ENCODE assay signal across 21 cellular contexts in genomic region chr20:10594286-10594868, GRCh38.
DNase-seq lines count a peak whose midpoint lies in the region; ATAC-seq and TF ChIP-seq lines count a peak whose summit lies in the region.
"Had no signal": no experiment of that assay in that cellular context is flagged by ENCODE, and none has a peak within 500 bp of the region (broad histone marks: within the 10 kb centered on the region; RNA-seq: fewer than 3 reads in every experiment).

No MANE protein-coding gene starts in this region.

- ATAC-seq in foreskin keratinocyte (peak; percentile 67), GM21825 (IDR thresholded peaks at IDR 0.05; ENCODE audit: unreplicated experiment) (no peak)
- ATAC-seq: upper lobe of right lung had no signal

- peaks cover 61% of the 10 kb centered on the region for H3K4me1 ChIP-seq in foreskin keratinocyte
- peaks cover 10% of the 10 kb centered on the region for H3K4me1 ChIP-seq in smooth muscle cell (ENCODE audit: low read depth)

- TF ChIP-seq EP300 in Ishikawa (IDR thresholded peaks at IDR 0.05; ENCODE audit: borderline replicate concordance) = no peak

- no peaks in the 10 kb centered on the region for H3K9me3 ChIP-seq in smooth muscle cell (replicated peaks; ENCODE audit: low read depth)
- H3K9me3 ChIP-seq: MG63, upper lobe of right lung had no signal

- peaks cover 8% of the 10 kb centered on the region for H3F3A ChIP-seq in smooth muscle cell (ENCODE audit: low read depth)

- H3K4me3 ChIP-seq in astrocyte of the cerebellum (ENCODE audit: low read depth, low read length) (no peak overlapping the region), smooth muscle cell (no peak overlapping the region)
- H3K4me3 ChIP-seq: GM23248, MG63, neural progenitor cell, upper lobe of right lung had no signal

- no peaks in the 10 kb centered on the region for H3K36me3 ChIP-seq in smooth muscle cell (ENCODE audit: low read depth)
- H3K36me3 ChIP-seq: MG63, neural progenitor cell, upper lobe of right lung had no signal

- peak; percentile 51 for DNase-seq in astrocyte of the cerebellum (ENCODE audit: low read depth)
- peak; percentile 93 to 95 for DNase-seq in foreskin keratinocyte
- no peak for DNase-seq in smooth muscle cell (lab: John Stamatoyannopoulos, UW; ENCODE audit: unreplicated experiment)
- no peak for DNase-seq in NCI-H2227 treated with DMSO at 0.1 percent for 48 hours (lab: John Stamatoyannopoulos, UW)
- no peak for DNase-seq in activated CD4-positive, alpha-beta T cell treated with anti-CD3 and anti-CD28 coated beads for 48 hours
- DNase-seq in effector CD4-positive, alpha-beta T cell = no peak
- DNase-seq: activated CD4-positive, alpha-beta T cell treated with anti-CD3 and anti-CD28 coated beads, Interleukin-2, amount 50 U/mL, for 4 hours; activated naive CD4-positive, alpha-beta T cell treated with anti-CD3 and anti-CD28 coated beads, Interleukin-2, amount 50 U/mL, for 16 hours; activated T-cell treated with anti-CD3 and anti-CD28 coated beads, Interleukin-2, amount 50 U/mL, for 1 hour; DND-41; GM23248; hypothalamus; MG63; NCI-H2081 treated with DMSO at 0.1 percent for 48 hours; NCI-H524; retina; stimulated activated naive CD4-positive, alpha-beta T cell treated with Interleukin-2 at 50 U/mL for 16 hours; upper lobe of right lung had no signal

- no peak overlapping the region for H3K9ac ChIP-seq in smooth muscle cell (ENCODE audit: low read depth)
- H3K9ac ChIP-seq: GM23248, neural progenitor cell had no signal

- no peaks in the 10 kb centered on the region for H3K79me2 ChIP-seq in smooth muscle cell (ENCODE audit: low read depth)

- 83% methylated on average over 7 of the region's 7 CpGs for WGBS in smooth muscle cell (ENCODE audit: low lambda C conversion rate)

- H3K27me3 ChIP-seq in foreskin keratinocyte (no peaks in the 10 kb centered on the region), smooth muscle cell (ENCODE audit: low read depth) (no peaks in the 10 kb centered on the region)
- H3K27me3 ChIP-seq: MG63, neural progenitor cell, upper lobe of right lung had no signal

- TF ChIP-seq RAD21 in Ishikawa (IDR thresholded peaks at IDR 0.05; ENCODE audit: low read depth) = no peak

- H3K27ac ChIP-seq in foreskin keratinocyte = peak overlapping the region; percentile 93
- peak overlapping the region; percentile 28 for H3K27ac ChIP-seq in smooth muscle cell (ENCODE audit: low read depth)
- H3K27ac ChIP-seq: GM23248, neural progenitor cell, upper lobe of right lung had no signal

- in situ Hi-C loops in astrocyte of the cerebellum (cut with HindIII; ENCODE audit: low sequenced_read_pairs) = no loop called here

- H4K20me1 ChIP-seq in smooth muscle cell (ENCODE audit: low read depth) = no peaks in the 10 kb centered on the region

- no peak overlapping the region for H2AFZ ChIP-seq in smooth muscle cell (ENCODE audit: low read depth)
- H2AFZ ChIP-seq: GM23248, neural progenitor cell had no signal

- TF ChIP-seq CTCF in astrocyte of the cerebellum (IDR thresholded peaks at IDR 0.05; ENCODE audit: low read depth, low read length, missing control alignments) (no peak), foreskin keratinocyte (conservative IDR thresholded peaks at IDR 0.05) (no peak), smooth muscle cell (IDR thresholded peaks at IDR 0.05; ENCODE audit: borderline replicate concordance, insufficient read depth, poor library complexity, severe bottlenecking) (no peak)

- H3K4me2 ChIP-seq in smooth muscle cell = no peak overlapping the region

TF ChIP-seq in Ishikawa, 13 proteins besides CTCF, POLR2A, EP300 and RAD21:
- TF ChIP-seq USF1 (IDR thresholded peaks at IDR 0.05) (no peak), TCF12 (IDR thresholded peaks at IDR 0.05; ENCODE audit: low read depth) (0 out of 2 replicates have a peak, but pooled peaks have one; percentile 28)

Comparison
In these comparisons a context has a peak if more than half of its experiments do, and no peak if none do; other contexts are left out.
1. DNase-seq: peak in astrocyte of the cerebellum (single experiment) and foreskin keratinocyte (2 of 2); none in smooth muscle cell (single experiment), NCI-H2227 treated with DMSO at 0.1 percent for 48 hours (single experiment), activated CD4-positive, alpha-beta T cell treated with anti-CD3 and anti-CD28 coated beads for 48 hours (single experiment) and effector CD4-positive, alpha-beta T cell (single experiment).